8 cellular contexts compared by ENCODE assay signal in the genomic region with DNA sequence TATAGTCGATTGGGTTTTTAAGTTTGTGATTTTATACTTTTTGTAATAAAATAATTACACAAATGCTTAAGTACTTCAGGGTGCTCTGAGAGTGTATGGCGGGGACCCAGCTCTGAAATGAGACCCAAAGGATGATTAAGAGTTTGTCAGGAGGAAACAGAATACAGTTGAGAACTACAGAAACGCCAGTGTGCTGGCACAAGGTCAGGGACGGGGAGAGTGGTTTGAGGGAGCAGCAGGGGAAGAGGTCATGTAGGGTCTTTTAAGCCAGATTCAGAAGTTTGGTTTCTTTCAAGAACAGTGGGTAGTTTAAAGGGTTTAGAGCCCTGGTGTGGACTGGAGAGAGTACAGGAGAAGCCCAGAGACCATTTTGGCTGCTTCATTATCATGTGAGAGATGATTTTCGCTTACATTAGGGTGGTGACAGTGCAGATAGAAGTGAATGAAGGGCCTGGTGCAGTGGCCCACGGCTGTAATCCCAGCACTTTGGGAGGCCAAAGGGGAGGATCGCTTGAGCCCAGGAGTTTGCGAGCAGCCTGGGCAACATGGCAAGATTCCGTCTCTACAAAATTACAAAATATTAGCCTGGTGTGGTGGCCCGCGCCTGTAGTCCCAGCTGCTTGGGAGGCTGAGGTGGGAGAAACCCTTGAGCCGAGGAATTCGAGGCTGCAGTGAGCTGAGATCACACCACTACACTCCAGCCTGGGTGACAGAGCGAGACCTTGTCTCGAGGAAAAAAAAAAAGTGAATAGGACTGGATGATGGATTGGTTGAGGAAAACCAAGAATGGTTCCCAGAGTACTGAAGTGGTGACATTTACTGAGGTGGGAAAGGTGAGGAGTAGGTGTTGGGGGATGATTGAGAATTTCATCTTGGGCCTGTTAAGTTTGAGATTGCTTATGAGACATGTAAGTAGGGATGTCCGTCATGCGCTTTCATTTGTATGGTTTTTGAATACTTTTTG. TPM values are rescaled to one million over a fixed set of nuclear protein-coding genes. Genes with fewer than 3 reads are reported as not detected.
A peak's percentile ranks its signal among the peaks of the same experiment; 100 is the strongest.
DNase-seq lines count a peak whose midpoint lies in the region; ATAC-seq and TF ChIP-seq lines count a peak whose summit lies in the region.

No MANE protein-coding gene starts in this region.

- no TSS peak for BruUV-seq in OCI-LY7 (replicated peaks; lab: Mats Ljungman, UMichigan)

- H3K27me3 ChIP-seq in dorsolateral prefrontal cortex (no peaks in the 10 kb centered on the region), muscle layer of duodenum (ENCODE audit: low read depth, low read length) (no peaks in the 10 kb centered on the region)

- peak overlapping the region; percentile 91 for H3K4me2 ChIP-seq in OCI-LY7 (ENCODE audit: low read length)

- no peaks in the 10 kb centered on the region for H3K9me2 ChIP-seq in OCI-LY7 (ENCODE audit: insufficient read depth, low read length)

- peaks cover 87% of the 10 kb centered on the region for H3K79me2 ChIP-seq in OCI-LY7 (ENCODE audit: insufficient read depth, low read depth, low read length)

- H3K4me3 ChIP-seq in OCI-LY7 (ENCODE audit: low read depth, low read length, poor library complexity, severe bottlenecking) (peak overlapping the region; percentile 95), dorsolateral prefrontal cortex (peak overlapping the region; percentile 67 to 100 (median 94)), muscle layer of duodenum (ENCODE audit: low read depth in 1 of 2, low read length in 2 of 2) (peak overlapping the region; percentile 81 to 84)

- H3K27ac ChIP-seq in OCI-LY7 (ENCODE audit: low read depth, low read length, poor library complexity, severe bottlenecking), result peak overlapping the region; percentile 62
- H3K27ac ChIP-seq in dorsolateral prefrontal cortex, result peak overlapping the region in 53 of 59 donors; percentile 84 to 99 (median 96)
- H3K27ac ChIP-seq in muscle layer of duodenum (ENCODE audit: low read length), result peak overlapping the region; percentile 100

- H3K36me3 ChIP-seq in OCI-LY7 (ENCODE audit: insufficient read depth, low read length), result peaks cover 31% of the 10 kb centered on the region
- peaks cover 0 to 14% of the 10 kb centered on the region in 2 donors for H3K36me3 ChIP-seq in muscle layer of duodenum (ENCODE audit: control insufficient read depth in 1 of 2, insufficient read depth in 2 of 2, low read length in 2 of 2)

- peak overlapping the region; percentile 30; the same call in 1 of the 2 replicates for H2AFZ ChIP-seq in OCI-LY7 (ENCODE audit: low read length)

- CTCF ChIA-PET in OCI-LY7 (lab: Charles Lee; ENCODE audit: unreplicated experiment), result interaction anchor here (0.5 kb wide), 1 partner anchor 475 kb away, joined by 3 read pairs; no protein-coding TSS in a partner anchor

- POLR2A ChIA-PET in OCI-LY7 (lab: Charles Lee), result interaction anchor here (0.6 to 1.5 kb wide), 6 partner anchors 11 to 122 kb away, joined by 3 to 12 read pairs (median 4); partner anchors contain the start of gene HSPA9

- H4K20me1 ChIP-seq in OCI-LY7 (ENCODE audit: insufficient read depth, low read length), result peaks cover 34% of the 10 kb centered on the region

- intact Hi-C loops in OCI-LY7 (cut with micrococcal nuclease; ENCODE audit: unreplicated experiment) (loop anchor here (5.0 kb wide), 2 partner anchors 192 to 207 kb away; partner anchors contain the start of genes FAM53C and KDM3B), dorsolateral prefrontal cortex (cut with DNase I) (loop anchor here (5.0 to 10.0 kb wide), 3 partner anchors 52 to 82 kb away; partner anchors contain the start of gene EGR1 (in 1 of the 2))

- H3K4me1 ChIP-seq in OCI-LY7 (ENCODE audit: insufficient read depth, low read length, poor library complexity, severe bottlenecking) (peaks cover 43% of the 10 kb centered on the region), muscle layer of duodenum (ENCODE audit: control insufficient read depth in 1 of 2, insufficient read depth in 2 of 2, low read length in 2 of 2) (peaks cover 12 to 59% of the 10 kb centered on the region in 2 donors)

- ATAC-seq in GM18511 (IDR thresholded peaks at IDR 0.05; ENCODE audit: unreplicated experiment), result no peak

- H3K9me3 ChIP-seq in OCI-LY7 (ENCODE audit: low read length), result no peaks in the 10 kb centered on the region
- no peaks in the 10 kb centered on the region for H3K9me3 ChIP-seq in muscle layer of duodenum (ENCODE audit: control insufficient read depth in 1 of 2, low read length in 2 of 2)

- TF ChIP-seq CTCF in OCI-LY7 (conservative IDR thresholded peaks at IDR 0.05; ENCODE audit: low read length), result no peak
- no peak for TF ChIP-seq CTCF in dorsolateral prefrontal cortex (IDR thresholded peaks at IDR 0.05 in 54 of 56, conservative IDR thresholded peaks at IDR 0.05 in 2 of 56; ENCODE audit: low read depth in 1 of 56, partially characterized antibody in 56 of 56)

- peak; percentile 49 for DNase-seq in EH (ENCODE audit: low read depth)
- no peak for DNase-seq in OCI-LY7 (ENCODE audit: low spot score)
- no peak for DNase-seq in dorsolateral prefrontal cortex
- no peak for DNase-seq in NCI-H2171 (lab: John Stamatoyannopoulos, UW)
- DNase-seq in activated CD4-positive, CD25-positive, alpha-beta regulatory T cell treated with anti-CD3 and anti-CD28 coated beads, Interleukin-2, amount 50 U/mL, for 72 hours, result no peak
- no peak for DNase-seq in GM19238 (ENCODE audit: insufficient read length, low spot score)

RNA-seq across cellular contexts. Expression of gene ETF1, which starts 1.4 kb away (rescaled TPM):
- total RNA-seq in OCI-LY7 (2014; rRNA removed; shearing (Covaris generic)), result 66.7 and 76.0 TPM in 2 replicates
- 116 and 123 TPM in 2 replicates for total RNA-seq in OCI-LY7 (2022)
- total RNA-seq in dorsolateral prefrontal cortex, result 10 to 100 TPM; 35.2 to 73.6 (median 57.5) TPM

RNA-seq across cellular contexts. Expression of gene HSPA9, which starts 30.7 kb away (rescaled TPM):
- 290 and 326 TPM in 2 replicates for total RNA-seq in OCI-LY7 (2014; rRNA removed; shearing (Covaris generic))
- 314 and 362 TPM in 2 replicates for total RNA-seq in OCI-LY7 (2022)
- total RNA-seq in dorsolateral prefrontal cortex, result 100 to 1,000 TPM; 167 to 280 (median 215) TPM
